Comparison of ENCODE assay signal across 27 cellular contexts in the genomic region with DNA sequence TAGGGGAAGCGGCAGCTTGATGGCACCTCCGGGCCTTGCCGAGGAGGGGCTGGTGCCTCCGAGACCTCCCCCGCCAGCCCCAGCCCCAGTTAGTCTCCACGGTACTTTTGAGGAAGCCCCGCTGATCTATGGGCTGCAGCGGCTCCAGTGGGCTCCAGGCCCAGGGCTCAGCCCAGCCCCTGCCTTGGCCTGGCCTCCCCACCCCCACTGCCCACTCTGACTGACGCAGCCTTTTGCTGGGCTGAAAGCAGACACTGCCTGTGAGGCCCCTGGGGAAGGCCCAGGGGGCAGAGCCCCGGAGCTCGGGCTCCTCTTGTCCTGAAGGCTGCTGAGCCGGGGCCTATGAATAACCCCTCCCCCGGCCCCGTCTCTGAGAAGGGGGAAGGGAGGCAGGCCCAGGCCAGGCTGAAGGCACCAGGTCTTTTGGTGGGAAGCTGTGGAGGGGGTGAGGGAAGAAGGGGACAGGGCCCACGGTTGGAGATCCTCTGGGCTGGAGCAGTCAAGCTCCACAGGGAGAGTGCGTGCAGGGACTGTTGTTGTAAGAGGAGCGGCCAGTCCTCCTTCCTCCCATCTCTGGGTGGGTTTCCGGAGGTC. TPM values are rescaled to one million over a fixed set of nuclear protein-coding genes. Genes with fewer than 3 reads are reported as not detected.
DNase-seq lines count a peak whose midpoint lies in the region; ATAC-seq and TF ChIP-seq lines count a peak whose summit lies in the region.
"Had no signal": no experiment of that assay in that cellular context is flagged by ENCODE, and none has a peak within 500 bp of the region (broad histone marks: within the 10 kb centered on the region; RNA-seq: fewer than 3 reads in every experiment).

No MANE protein-coding gene starts in this region.

- peaks cover 7% of the 10 kb centered on the region for H3K27me3 Mint-ChIP-seq in nephron progenitor cell (ENCODE audit: low read depth, poor library complexity)
- H3K27me3 Mint-ChIP-seq: CD4-positive, CD25-positive, alpha-beta regulatory T cell; type B pancreatic cell had no signal

- H3K27me3 ChIP-seq in cardiac muscle cell (no peaks in the 10 kb centered on the region), left ventricle myocardium inferior (ENCODE audit: low read depth) (peaks cover 3% of the 10 kb centered on the region)

- no peak overlapping the region for H3K4me3 ChIP-seq in cardiac muscle cell
- no peak overlapping the region for H3K4me3 ChIP-seq in left ventricle myocardium inferior
- H3K4me3 ChIP-seq: dorsolateral prefrontal cortex, esophagus squamous epithelium, GM23248 had no signal

- H3K4me1 Mint-ChIP-seq in nephron progenitor cell: peaks cover 75% of the 10 kb centered on the region

- H3K4me1 ChIP-seq in cardiac muscle cell (ENCODE audit: low read depth) (peaks cover 30% of the 10 kb centered on the region), left ventricle myocardium inferior (peaks cover 23% of the 10 kb centered on the region)

- peak overlapping the region; percentile 93 for H3K27ac ChIP-seq in cardiac muscle cell
- H3K27ac ChIP-seq in left ventricle myocardium inferior (replicated peaks): peak overlapping the region; percentile 40
- H3K27ac ChIP-seq: brain microvascular endothelial cell, dorsolateral prefrontal cortex, esophagus squamous epithelium, GM23248, VCaP had no signal

- peak overlapping the region; percentile 96 for H3K27ac Mint-ChIP-seq in nephron progenitor cell
- H3K27ac Mint-ChIP-seq: activated CD8-positive, alpha-beta T cell treated with anti-CD3 and anti-CD28 coated beads for 36 hours; activated naive CD8-positive, alpha-beta T cell had no signal

- peak overlapping the region; percentile 55 for H3K4me3 Mint-ChIP-seq in nephron progenitor cell
- H3K4me3 Mint-ChIP-seq: activated CD8-positive, alpha-beta T cell treated with anti-CD3 and anti-CD28 coated beads for 36 hours; activated naive CD8-positive, alpha-beta T cell; CD4-positive, CD25-positive, alpha-beta regulatory T cell; type B pancreatic cell had no signal

- H3K36me3 ChIP-seq in cardiac muscle cell (no peaks in the 10 kb centered on the region), left ventricle myocardium inferior (no peaks in the 10 kb centered on the region)
- H3K36me3 ChIP-seq: brain microvascular endothelial cell, esophagus squamous epithelium had no signal

- peak; percentile 31 to 86 for DNase-seq in cardiac muscle cell (ENCODE audit: low read depth in 1 of 2, low spot score in 1 of 2)
- DNase-seq in cardiac septum (ENCODE audit: low spot score): no peak
- DNase-seq in left ventricle myocardium inferior: no peak
- DNase-seq in nephron progenitor cell: peak; percentile 87
- no peak for DNase-seq in left lobe of liver (ENCODE audit: low spot score)
- DNase-seq in 8988T: no peak
- DNase-seq: activated CD8-positive, alpha-beta T cell treated with anti-CD3 and anti-CD28 coated beads for 36 hours; activated T-cell treated with anti-CD3 and anti-CD28 coated beads, Interleukin-2, amount 50 U/mL, for 48 hours; brain microvascular endothelial cell; CD4-positive, CD25-positive, alpha-beta regulatory T cell; DMS153; dorsolateral prefrontal cortex; esophagus squamous epithelium; GM23248; head of caudate nucleus; Kasumi-1; left colon; NCI-H1436; NCI-H226; NK-92 treated with Interleukin-12 subunit alpha and Interleukin-12 subunit beta, amount 100 ng/mL, for 24 hours; stimulated activated naive CD4-positive, alpha-beta T cell; T-helper 1 cell had no signal

- TF ChIP-seq CTCF in cardiac muscle cell (IDR thresholded peaks at IDR 0.05; ENCODE audit: low read depth, low read length): no peak
- no peak for TF ChIP-seq CTCF in left ventricle myocardium inferior (IDR thresholded peaks at IDR 0.05; ENCODE audit: borderline replicate concordance)
- TF ChIP-seq CTCF in nephron progenitor cell (IDR thresholded peaks at IDR 0.05): no peak

- no peak for ATAC-seq in left lobe of liver
- ATAC-seq in HG03159 (IDR thresholded peaks at IDR 0.05; ENCODE audit: unreplicated experiment): no peak
- ATAC-seq in GM21515 (IDR thresholded peaks at IDR 0.05; ENCODE audit: unreplicated experiment): no peak
- ATAC-seq: activated CD8-positive, alpha-beta T cell treated with anti-CD3 and anti-CD28 coated beads for 36 hours; left colon had no signal

- H3K36me3 Mint-ChIP-seq in nephron progenitor cell (ENCODE audit: low read depth): no peaks in the 10 kb centered on the region
- H3K36me3 Mint-ChIP-seq: activated naive CD8-positive, alpha-beta T cell; CD4-positive, CD25-positive, alpha-beta regulatory T cell; type B pancreatic cell had no signal

- H3K9me3 ChIP-seq in cardiac muscle cell (ENCODE audit: low read depth) (no peaks in the 10 kb centered on the region), left ventricle myocardium inferior (replicated peaks) (no peaks in the 10 kb centered on the region)
- H3K9me3 ChIP-seq: esophagus squamous epithelium had no signal

- peaks cover 4% of the 10 kb centered on the region for H3K9me3 Mint-ChIP-seq in nephron progenitor cell
- H3K9me3 Mint-ChIP-seq: activated CD8-positive, alpha-beta T cell treated with anti-CD3 and anti-CD28 coated beads for 36 hours; CD4-positive, CD25-positive, alpha-beta regulatory T cell; type B pancreatic cell had no signal

- intact Hi-C loops in cardiac septum (cut with DNase I) (no loop called here), left ventricle myocardium inferior (cut with micrococcal nuclease) (no loop called here)

RNA-seq across cellular contexts. Expression of a gene that starts 7.5 kb away (rescaled TPM):
- 176 and 184 TPM in 2 replicates for total RNA-seq in cardiac muscle cell
- polyA plus RNA-seq in cardiac muscle cell: 269 TPM in 2 replicates
- total RNA-seq in cardiac septum: 8.1 TPM
- 33.4 TPM for total RNA-seq in left ventricle myocardium inferior
- total RNA-seq in left lobe of liver: not detected
- total RNA-seq: activated CD8-positive, alpha-beta T cell treated with anti-CD3 and anti-CD28 coated beads for 36 hours; CD4-positive, CD25-positive, alpha-beta regulatory T cell; GM23248 had no signal
- polyA plus RNA-seq: CD4-positive, CD25-positive, alpha-beta regulatory T cell; GM23248 had no signal

RNA-seq across cellular contexts. Expression of a gene that starts 16.4 kb away (rescaled TPM):
- total RNA-seq in cardiac muscle cell: not detected in 2 replicates
- not detected in 2 replicates for polyA plus RNA-seq in cardiac muscle cell
- not detected for total RNA-seq in cardiac septum
- not detected for total RNA-seq in left ventricle myocardium inferior
- 0.35 TPM for total RNA-seq in left lobe of liver
- total RNA-seq: activated CD8-positive, alpha-beta T cell treated with anti-CD3 and anti-CD28 coated beads for 36 hours; CD4-positive, CD25-positive, alpha-beta regulatory T cell; GM23248 had no signal
- polyA plus RNA-seq: CD4-positive, CD25-positive, alpha-beta regulatory T cell; GM23248 had no signal

RNA-seq across cellular contexts. Expression of a gene that starts 21.6 kb away (rescaled TPM):
- total RNA-seq in cardiac muscle cell (47.4 and 57.1 TPM in 2 replicates), cardiac septum (26.1 TPM), left ventricle myocardium inferior (21.3 TPM), left lobe of liver (18.5 TPM)
- 51.5 and 69.3 TPM in 2 replicates for polyA plus RNA-seq in cardiac muscle cell

Comparison
In these comparisons a context has a peak if more than half of its experiments do, and no peak if none do; other contexts are left out.
1. DNase-seq: peak in cardiac muscle cell (2 of 2) and nephron progenitor cell (single experiment); none in cardiac septum (single experiment), left ventricle myocardium inferior (single experiment), left lobe of liver (single experiment) and 8988T (single experiment).